ENCODE assay signal across 12 cellular contexts in the genomic region with DNA sequence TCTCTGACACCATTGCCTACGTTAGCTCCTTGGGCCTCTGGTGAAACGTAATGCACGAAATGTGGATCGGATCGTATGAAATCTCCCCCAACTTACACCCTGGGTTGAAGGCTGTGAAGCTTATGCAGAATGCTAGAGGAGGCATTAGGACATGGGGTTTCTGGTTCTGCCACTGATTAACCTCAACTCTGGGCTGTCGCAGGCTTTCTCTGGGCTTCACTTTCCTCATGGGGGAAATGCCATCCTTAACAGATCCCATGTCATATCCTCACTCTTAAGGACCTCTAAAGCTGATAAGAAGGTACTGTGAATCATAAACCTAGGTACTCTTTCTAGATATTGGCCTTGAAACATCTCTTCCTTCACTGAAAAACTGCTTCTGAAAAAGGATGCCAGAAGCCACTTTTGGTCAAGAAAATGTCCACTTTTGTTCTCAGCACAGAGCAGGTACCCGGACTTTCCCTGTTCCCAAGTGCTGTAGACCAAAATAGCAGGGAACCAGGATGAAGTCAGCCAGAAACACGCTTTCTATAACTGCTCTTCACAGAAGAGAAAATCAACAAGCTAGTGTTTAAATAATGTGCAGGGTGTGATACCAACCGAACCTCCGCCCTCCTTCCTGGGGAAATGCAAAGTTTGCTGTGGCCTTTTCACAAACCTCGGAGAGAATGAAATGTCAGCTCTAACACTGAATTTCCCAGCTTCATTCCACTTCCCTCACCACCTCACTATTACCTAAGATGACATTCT.
DNase-seq lines count a peak whose midpoint lies in the region; ATAC-seq and TF ChIP-seq lines count a peak whose summit lies in the region.
"Had no signal": no experiment of that assay in that cellular context is flagged by ENCODE, and none has a peak within 500 bp of the region (broad histone marks: within the 10 kb centered on the region; RNA-seq: fewer than 3 reads in every experiment).

No MANE protein-coding gene starts in this region.

- peaks cover 92% of the 10 kb centered on the region for H3K4me1 ChIP-seq in DOHH2 (ENCODE audit: control insufficient read depth, low read length)
- H3K4me1 ChIP-seq in SJSA1 (replicated peaks): peaks cover 23% of the 10 kb centered on the region

- peaks cover 99% of the 10 kb centered on the region for H3K79me2 ChIP-seq in DOHH2 (ENCODE audit: control insufficient read depth, low read length)

- DNase-seq in SJSA1 (ENCODE audit: low read depth in 1 of 2, low spot score in 2 of 2): no peak
- DNase-seq in left ventricle myocardium superior: no peak
- no peak for DNase-seq in sciatic nerve (ENCODE audit: low spot score)
- DNase-seq in Ammon's horn (ENCODE audit: low spot score): no peak
- no peak for DNase-seq in AML-193 (lab: John Stamatoyannopoulos, UW)
- DNase-seq in GM10266 (ENCODE audit: extremely low spot score): no peak
- no peak for DNase-seq in HuH-7.5 (ENCODE audit: low spot score)
- DNase-seq: activated CD8-positive, alpha-beta memory T cell treated with anti-CD3 and anti-CD28 coated beads, Interleukin-2, amount 50 U/mL, for 4 hours; NCI-H1694 treated with DMSO at 0.1 percent for 48 hours; T1000 had no signal

- H3K36me3 ChIP-seq in DOHH2 (ENCODE audit: control insufficient read depth, low read length) (peaks cover 92% of the 10 kb centered on the region), SJSA1 (no peaks in the 10 kb centered on the region)

- no peaks in the 10 kb centered on the region for H3K9me2 ChIP-seq in DOHH2 (replicated peaks; ENCODE audit: control insufficient read depth, low read length)

- H4K20me1 ChIP-seq in DOHH2 (ENCODE audit: control insufficient read depth, insufficient read depth, low read depth, low read length): peaks cover 59% of the 10 kb centered on the region

- H3K9me3 ChIP-seq in DOHH2 (ENCODE audit: control insufficient read depth, insufficient read depth, low read length): no peaks in the 10 kb centered on the region
- no peaks in the 10 kb centered on the region for H3K9me3 ChIP-seq in SJSA1 (replicated peaks)

- ATAC-seq in left ventricle myocardium superior (peak; percentile 69), sciatic nerve (peak; percentile 65)
- ATAC-seq: GM12878 had no signal

- H3K27ac ChIP-seq in DOHH2 (ENCODE audit: low read depth, low read length) (peak overlapping the region; percentile 12), SJSA1 (peak overlapping the region; percentile 4; the same call in 1 of the 2 replicates)

- H3K4me2 ChIP-seq in DOHH2 (ENCODE audit: low read length): peak overlapping the region; percentile 37

- H3K4me3 ChIP-seq in DOHH2 (ENCODE audit: low read length) (peak overlapping the region; percentile 8; the same call in 1 of the 2 replicates), SJSA1 (no peak overlapping the region)
- H3K4me3 ChIP-seq: GM12878 had no signal

- H3K27me3 ChIP-seq in DOHH2 (ENCODE audit: control insufficient read depth, low read length): no peaks in the 10 kb centered on the region
- no peaks in the 10 kb centered on the region for H3K27me3 ChIP-seq in SJSA1 (replicated peaks)

- intact Hi-C loops in left ventricle myocardium superior (cut with micrococcal nuclease) (no loop called here), sciatic nerve (cut with DNase I) (no loop called here)

- peaks cover 59% of the 10 kb centered on the region for H3F3A ChIP-seq in DOHH2 (ENCODE audit: control insufficient read depth, insufficient read depth)

- TF ChIP-seq CTCF in DOHH2 (IDR thresholded peaks at IDR 0.05; ENCODE audit: low read depth, low read length, poor library complexity, severe bottlenecking) (no peak), GM10266 (IDR thresholded peaks at IDR 0.05; ENCODE audit: control insufficient read depth, insufficient read depth, low read depth, missing control alignments) (no peak)
